19 cellular contexts compared by ENCODE assay signal in genomic region chr7:157479326-157479725, GRCh38.
"Had no signal": no experiment of that assay in that cellular context is flagged by ENCODE, and none has a peak within 500 bp of the region (broad histone marks: within the 10 kb centered on the region; RNA-seq: fewer than 3 reads in every experiment).

No MANE protein-coding gene starts in this region.

- H3K4me3 ChIP-seq: lower lobe of right lung, thyroid gland had no signal

- DNase-seq: activated CD4-positive, alpha-beta T cell treated with anti-CD3 and anti-CD28 coated beads, Interleukin-2, amount 50 U/mL, for 48 hours; activated gamma-delta T cell treated with Interleukin-2 at 50 U/mL for 16 hours; activated naive CD8-positive, alpha-beta T cell treated with anti-CD3 and anti-CD28 coated beads, Interleukin-2, amount 50 U/mL, for 24 hours; anterior cingulate cortex; caudate nucleus; erythroblast; foreskin melanocyte; glutamatergic neuron; hippocampal formation; left cardiac atrium; lower lobe of right lung; nucleus accumbens; retina; stimulated activated CD4-positive, alpha-beta T cell treated with anti-CD3 and anti-CD28 coated beads, Interleukin-12 subunit alpha, Interleukin-12 subunit beta, amount 100 ng/mL, for 4 hours; stimulated activated CD4-positive, alpha-beta T cell treated with anti-CD3 and anti-CD28 coated beads, Interleukin-1b, Interleukin-23, amount 100 ng/mL, for 48 hours; stimulated activated naive CD4-positive, alpha-beta T cell treated with Interleukin-2 at 50 U/mL for 16 hours; thyroid gland had no signal

- H3K9me3 ChIP-seq: lower lobe of right lung, thyroid gland had no signal

- H3K27ac Mint-ChIP-seq: nephron had no signal

- H3K27ac ChIP-seq: lower lobe of right lung, thyroid gland had no signal

- H3K4me1 Mint-ChIP-seq: nephron had no signal

- H3K27me3 Mint-ChIP-seq: activated naive CD8-positive, alpha-beta T cell treated with anti-CD3 and anti-CD28 coated beads, Interleukin-2, amount 50 U/mL, for 24 hours had no signal

- H3K4me1 ChIP-seq: lower lobe of right lung, thyroid gland had no signal

- ATAC-seq: activated naive CD8-positive, alpha-beta T cell treated with anti-CD3 and anti-CD28 coated beads, Interleukin-2, amount 50 U/mL, for 24 hours; left cardiac atrium; lower lobe of right lung had no signal

- H3K27me3 ChIP-seq: thyroid gland had no signal

- H3K9me3 Mint-ChIP-seq: activated naive CD8-positive, alpha-beta T cell treated with anti-CD3 and anti-CD28 coated beads, Interleukin-2, amount 50 U/mL, for 24 hours had no signal

- H3K36me3 ChIP-seq: lower lobe of right lung, thyroid gland had no signal

- H3K4me3 Mint-ChIP-seq: activated naive CD8-positive, alpha-beta T cell treated with anti-CD3 and anti-CD28 coated beads, Interleukin-2, amount 50 U/mL, for 24 hours; brain; nephron had no signal
